Comparison of ENCODE assay signal across 10 cellular contexts in the genomic region with DNA sequence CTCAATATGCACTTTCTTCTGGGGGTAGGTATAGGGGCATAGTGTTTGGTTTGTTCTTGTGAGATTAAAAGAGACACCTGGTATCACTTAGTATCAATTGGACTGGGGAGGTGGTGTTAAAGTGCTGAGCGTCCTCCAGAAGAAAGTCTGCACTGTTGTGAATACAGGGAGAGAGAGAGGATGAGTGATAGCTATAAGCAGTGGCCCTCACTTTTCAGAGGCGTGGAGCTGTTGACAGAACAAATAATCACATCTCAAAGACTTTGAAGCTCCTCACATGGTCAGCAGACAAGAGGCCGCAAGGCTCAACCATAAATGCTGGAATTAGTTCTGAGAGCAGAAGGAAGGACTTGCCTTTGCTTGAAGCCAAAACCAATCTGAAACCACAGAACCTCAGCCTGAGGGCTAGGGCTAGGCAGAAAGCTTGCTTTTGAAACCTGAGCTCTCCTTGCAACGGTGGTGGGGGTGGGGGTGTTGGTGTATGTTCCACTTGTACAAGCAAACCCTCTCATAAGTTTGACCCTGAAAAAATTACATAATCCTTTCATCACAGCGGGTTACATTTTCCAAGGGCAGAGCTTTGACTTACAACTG.
A peak's percentile ranks its signal among the peaks of the same experiment; 100 is the strongest.
DNase-seq lines count a peak whose midpoint lies in the region; ATAC-seq and TF ChIP-seq lines count a peak whose summit lies in the region.
"Had no signal": no experiment of that assay in that cellular context is flagged by ENCODE, and none has a peak within 500 bp of the region (broad histone marks: within the 10 kb centered on the region; RNA-seq: fewer than 3 reads in every experiment).

No MANE protein-coding gene starts in this region.

- no peak overlapping the region for H2AFZ ChIP-seq in mesenchymal stem cell (ENCODE audit: low read depth, low read length)

- H3K4me2 ChIP-seq in mesenchymal stem cell (ENCODE audit: low read length, poor library complexity, severe bottlenecking), result no peak overlapping the region

- ATAC-seq in HG02938 (IDR thresholded peaks at IDR 0.05; ENCODE audit: unreplicated experiment) (peak; percentile 59), GM19023 (IDR thresholded peaks at IDR 0.05; ENCODE audit: unreplicated experiment) (no peak)

- POLR2A ChIA-PET in RWPE1 (lab: Yijun Ruan, JAX; ENCODE audit: low non-redundant PET), result no interaction called here

- H3K27ac ChIP-seq in RWPE1, result no peak overlapping the region
- peak overlapping the region; percentile 8 for H3K27ac ChIP-seq in mesenchymal stem cell (ENCODE audit: low read length, poor library complexity, severe bottlenecking)
- H3K27ac ChIP-seq: 22Rv1, thoracic aorta had no signal

- H4K91ac ChIP-seq in mesenchymal stem cell (ENCODE audit: low read length), result no peak overlapping the region

- H3K4me3 ChIP-seq in mesenchymal stem cell (ENCODE audit: insufficient read depth in 1 of 2, low read depth in 1 of 2, low read length in 2 of 2), result no peak overlapping the region
- H3K4me3 ChIP-seq: thoracic aorta had no signal

- H3K36me3 ChIP-seq in mesenchymal stem cell (ENCODE audit: control insufficient read depth in 1 of 2, insufficient read depth in 2 of 2, low read depth in 1 of 2, low read length in 2 of 2), result no peaks in the 10 kb centered on the region
- H3K36me3 ChIP-seq: thoracic aorta had no signal

- H3K27me3 ChIP-seq in mesenchymal stem cell (ENCODE audit: control insufficient read depth in 1 of 2, insufficient read depth in 1 of 2, low read length in 2 of 2), result no peaks in the 10 kb centered on the region

- no peak overlapping the region for H3K9ac ChIP-seq in mesenchymal stem cell (ENCODE audit: low read length)

- DNase-seq in NCI-H1092 treated with DMSO at 0.1 percent for 48 hours (lab: John Stamatoyannopoulos, UW) (peak; percentile 53), NCI-H1092 (lab: John Stamatoyannopoulos, UW) (no peak), RWPE1 (ENCODE audit: low spot score) (peak; percentile 8), mesenchymal stem cell (no peak), NCI-H446 (lab: John Stamatoyannopoulos, UW) (no peak), hippocampal formation (lab: John Stamatoyannopoulos, UW) (no peak)

- peaks cover 7% of the 10 kb centered on the region for H3K79me1 ChIP-seq in mesenchymal stem cell (replicated peaks; ENCODE audit: low read length, poor library complexity, severe bottlenecking)

- H3K9me3 ChIP-seq in mesenchymal stem cell (ENCODE audit: control insufficient read depth, low read length), result peaks cover 4% of the 10 kb centered on the region
- H3K9me3 ChIP-seq: thoracic aorta had no signal

- H3K18ac ChIP-seq in mesenchymal stem cell (ENCODE audit: low read depth in 1 of 2, low read length in 2 of 2), result no peak overlapping the region

- no peak overlapping the region for H2BK5ac ChIP-seq in mesenchymal stem cell (ENCODE audit: low read depth, low read length, poor library complexity, severe bottlenecking)

- H4K8ac ChIP-seq in mesenchymal stem cell (ENCODE audit: low read length), result no peak overlapping the region

- H2BK120ac ChIP-seq in mesenchymal stem cell (ENCODE audit: low read depth, low read length), result no peak overlapping the region

- H3K4me1 ChIP-seq in mesenchymal stem cell (ENCODE audit: control insufficient read depth, insufficient read depth, low read depth, low read length), result peaks cover 4% of the 10 kb centered on the region

- no peak overlapping the region for H3K14ac ChIP-seq in mesenchymal stem cell (ENCODE audit: low read length in 2 of 2)

- no peak overlapping the region for H2BK12ac ChIP-seq in mesenchymal stem cell (ENCODE audit: low read length in 2 of 2)

- H2AK5ac ChIP-seq in mesenchymal stem cell (ENCODE audit: low read length, severe bottlenecking), result no peak overlapping the region

- no peak overlapping the region for H3K23ac ChIP-seq in mesenchymal stem cell (ENCODE audit: low read length in 2 of 2)

- WGBS in mesenchymal stem cell, result 100% methylated on average over 1 of the region's 5 CpGs

- H2BK15ac ChIP-seq in mesenchymal stem cell (ENCODE audit: low read depth, poor library complexity, severe bottlenecking), result no peak overlapping the region

- TF ChIP-seq CTCF in RWPE1 (conservative IDR thresholded peaks at IDR 0.05; ENCODE audit: low read depth), result no peak

- no peak overlapping the region for H3K4ac ChIP-seq in mesenchymal stem cell (ENCODE audit: low read depth in 1 of 2, low read length in 2 of 2)

- CTCF ChIA-PET in RWPE1 (lab: Yijun Ruan, JAX), result no interaction called here

Comparison
In these comparisons a context has a peak if more than half of its experiments do, and no peak if none do; other contexts are left out.
1. DNase-seq: peak in NCI-H1092 treated with DMSO at 0.1 percent for 48 hours (single experiment) and RWPE1 (single experiment); none in NCI-H1092 (single experiment), mesenchymal stem cell (single experiment), NCI-H446 (0 of 2) and hippocampal formation (0 of 2).